9 cellular contexts compared by ENCODE assay signal in the genomic region with DNA sequence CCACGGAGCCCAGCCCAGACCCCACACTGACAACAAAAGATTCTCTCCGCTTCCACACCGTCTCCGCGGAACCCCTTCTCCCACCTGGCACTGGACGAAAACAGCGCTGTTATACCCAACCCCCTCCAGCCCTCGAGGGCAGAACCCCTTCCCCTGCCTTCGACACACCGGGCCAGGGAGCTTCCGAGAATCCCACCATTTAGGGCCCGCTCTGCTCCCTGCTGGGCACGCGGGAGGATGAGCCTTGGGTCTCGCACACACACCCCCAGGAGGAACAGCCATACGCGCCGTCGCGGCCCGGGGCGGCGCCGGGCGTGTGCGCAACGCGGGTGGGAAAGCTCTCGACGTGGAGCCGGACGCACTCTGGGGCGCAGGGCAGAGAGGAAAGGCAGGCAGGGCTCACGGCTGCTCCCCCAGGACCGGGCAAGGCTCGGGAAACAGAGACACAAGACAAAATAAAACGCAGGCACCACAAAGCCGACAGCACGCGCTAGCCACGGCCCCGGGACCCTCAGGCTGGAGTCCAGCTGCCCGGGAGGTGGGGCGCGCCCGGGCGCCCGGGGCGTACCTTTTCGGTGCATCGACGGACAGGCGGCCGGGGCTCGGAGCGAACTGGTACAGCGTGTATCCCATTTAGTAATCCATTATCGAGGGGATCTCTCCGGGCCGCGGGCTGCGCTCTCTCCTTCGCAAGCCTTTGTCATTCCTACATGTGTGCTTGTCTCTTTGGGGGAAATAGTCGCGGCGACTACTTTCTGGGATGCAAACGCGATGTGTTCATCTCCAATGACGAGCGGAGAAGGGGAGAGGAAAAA. TPM values are rescaled to one million over a fixed set of nuclear protein-coding genes. Genes with fewer than 3 reads are reported as not detected.
A peak's percentile ranks its signal among the peaks of the same experiment; 100 is the strongest.
DNase-seq lines count a peak whose midpoint lies in the region; ATAC-seq and TF ChIP-seq lines count a peak whose summit lies in the region.
"Had no signal": no experiment of that assay in that cellular context is flagged by ENCODE, and none has a peak within 500 bp of the region (broad histone marks: within the 10 kb centered on the region; RNA-seq: fewer than 3 reads in every experiment).

No MANE protein-coding gene starts in this region.

- no peak for TF ChIP-seq POLR2A in Peyer's patch (IDR thresholded peaks at IDR 0.05)

- no peak overlapping the region for H2BK120ac ChIP-seq in mesendoderm (ENCODE audit: low read depth, low read length)

- no peak overlapping the region for H4K5ac ChIP-seq in mesendoderm (ENCODE audit: low read length)

- no peaks in the 10 kb centered on the region for H3K79me1 ChIP-seq in mesendoderm (ENCODE audit: low read length)

- H3K56ac ChIP-seq in mesendoderm (ENCODE audit: low read length) = peak overlapping the region; percentile 94

- H3K9me3 ChIP-seq in Peyer's patch = no peaks in the 10 kb centered on the region

- H3K27me3 ChIP-seq in Peyer's patch (no peaks in the 10 kb centered on the region), mesendoderm (ENCODE audit: insufficient read depth, low read length, poor library complexity) (no peaks in the 10 kb centered on the region)

- peak; percentile 14 for DNase-seq in DMS79 treated with DMSO at 0.1 percent for 48 hours (lab: John Stamatoyannopoulos, UW)
- DNase-seq in DMS79 (lab: John Stamatoyannopoulos, UW) = no peak
- DNase-seq in Peyer's patch = peak in 2 of 3 donors; percentile 53 to 68
- DNase-seq in effector memory CD8-positive, alpha-beta T cell = no peak
- DNase-seq in mesendoderm = peak; percentile 41
- peak; percentile 75 for DNase-seq in type B pancreatic cell (ENCODE audit: extremely low spot score, unreplicated experiment)
- no peak for DNase-seq in stimulated activated CD4-positive, alpha-beta T cell treated with anti-CD3 and anti-CD28 coated beads, Interleukin-4, amount 100 ng/mL, for 1 hour

- no peak for ATAC-seq in effector memory CD8-positive, alpha-beta T cell (replicated peaks)
- no peak for ATAC-seq in GM18520 (IDR thresholded peaks at IDR 0.05; ENCODE audit: unreplicated experiment)

- peak overlapping the region; percentile 54 for H3K23ac ChIP-seq in mesendoderm (ENCODE audit: low read length)

- H3K4me3 ChIP-seq in Peyer's patch (peak overlapping the region; percentile 52 to 79 (median 66)), mesendoderm (ENCODE audit: low read length) (peak overlapping the region; percentile 91)

- peaks cover 0 to 24% (median 9%) of the 10 kb centered on the region in 4 donors for H3K4me1 ChIP-seq in Peyer's patch
- H3K4me1 ChIP-seq in mesendoderm (ENCODE audit: control insufficient read depth, low read depth, low read length) = peaks cover 6% of the 10 kb centered on the region

- peak overlapping the region; percentile 66 for H3K4me2 ChIP-seq in mesendoderm (ENCODE audit: low read length)

- H3K18ac ChIP-seq in mesendoderm (ENCODE audit: low read length) = peak overlapping the region; percentile 71

- no peaks in the 10 kb centered on the region for H3K36me3 ChIP-seq in Peyer's patch
- no peaks in the 10 kb centered on the region for H3K36me3 ChIP-seq in mesendoderm (ENCODE audit: control insufficient read depth, insufficient read depth, low read length)

- peak overlapping the region; percentile 59 to 74 for H3K4me3 Mint-ChIP-seq in effector memory CD8-positive, alpha-beta T cell
- H3K4me3 Mint-ChIP-seq in type B pancreatic cell = peak overlapping the region; percentile 99

- H4K8ac ChIP-seq in mesendoderm (ENCODE audit: low read depth, low read length) = no peak overlapping the region

- no peak overlapping the region for H2BK15ac ChIP-seq in mesendoderm (replicated peaks; ENCODE audit: low read depth)

- H3K9ac ChIP-seq in mesendoderm (ENCODE audit: low read length) = peak overlapping the region; percentile 88

- no CpG with 5 or more reads among the region's 70 CpGs for WGBS in mesendoderm (ENCODE audit: extremely low coverage, insufficient coverage, low lambda C conversion rate)

- H3K27ac ChIP-seq in Peyer's patch (peak overlapping the region; percentile 68 to 88 (median 80)), mesendoderm (ENCODE audit: low read depth, low read length) (peak overlapping the region; percentile 55)
- H3K27ac ChIP-seq: C4-2B had no signal

- peak overlapping the region; percentile 59 for H2AK5ac ChIP-seq in mesendoderm (ENCODE audit: low read length)

- peaks cover 56% of the 10 kb centered on the region for H3K79me2 ChIP-seq in mesendoderm (ENCODE audit: control insufficient read depth, insufficient read depth, low read length)

- TF ChIP-seq CTCF in Peyer's patch (IDR thresholded peaks at IDR 0.05) (no peak), type B pancreatic cell (conservative IDR thresholded peaks at IDR 0.05) (no peak)

- H3K4ac ChIP-seq in mesendoderm (ENCODE audit: low read depth, low read length) = peak overlapping the region; percentile 76

- H3K27me3 Mint-ChIP-seq in effector memory CD8-positive, alpha-beta T cell = peaks cover 72 to 80% of the 10 kb centered on the region in 2 donors
- peaks cover 4% of the 10 kb centered on the region for H3K27me3 Mint-ChIP-seq in type B pancreatic cell

- peaks cover 2% of the 10 kb centered on the region for H3K36me3 Mint-ChIP-seq in effector memory CD8-positive, alpha-beta T cell (ENCODE audit: insufficient read depth)
- peaks cover 6% of the 10 kb centered on the region for H3K36me3 Mint-ChIP-seq in type B pancreatic cell

- no peak overlapping the region for H3K27ac Mint-ChIP-seq in effector memory CD8-positive, alpha-beta T cell
- H3K27ac Mint-ChIP-seq in type B pancreatic cell = peak overlapping the region; percentile 93

- H3K4me1 Mint-ChIP-seq in effector memory CD8-positive, alpha-beta T cell (ENCODE audit: low read depth in 2 of 2) = peaks cover 15% of the 10 kb centered on the region in 2 donors
- peaks cover 24% of the 10 kb centered on the region for H3K4me1 Mint-ChIP-seq in type B pancreatic cell (ENCODE audit: unreplicated experiment)

- H3K9me3 Mint-ChIP-seq in effector memory CD8-positive, alpha-beta T cell = peaks cover 0 to 3% of the 10 kb centered on the region in 2 donors
- peaks cover 3% of the 10 kb centered on the region for H3K9me3 Mint-ChIP-seq in type B pancreatic cell

- peak overlapping the region; percentile 86 for H2BK5ac ChIP-seq in mesendoderm (ENCODE audit: low read length)

RNA-seq across cellular contexts. Expression of a gene that starts 0.8 kb away (rescaled TPM):
- total RNA-seq in Peyer's patch = 100 to 1,000 TPM in 3 of 4 donors, 10 to 100 TPM in 1; 37.1 to 121 (median 111) TPM
- polyA plus RNA-seq in mesendoderm (2013, experiment 1 of 2) = 325 TPM
- 338 TPM for polyA plus RNA-seq in mesendoderm (2013, experiment 2 of 2)
- 74.0 and 84.2 TPM in 2 replicates for total RNA-seq in type B pancreatic cell (ENCODE audit: low replicate concordance)

Comparison
In these comparisons a context has a peak if more than half of its experiments do, and no peak if none do; other contexts are left out.
1. DNase-seq: peak in DMS79 treated with DMSO at 0.1 percent for 48 hours (single experiment), Peyer's patch (2 of 3), mesendoderm (single experiment) and type B pancreatic cell (single experiment); none in DMS79 (single experiment), effector memory CD8-positive, alpha-beta T cell (0 of 3) and stimulated activated CD4-positive, alpha-beta T cell treated with anti-CD3 and anti-CD28 coated beads, Interleukin-4, amount 100 ng/mL, for 1 hour (single experiment).